In the genomic region with DNA sequence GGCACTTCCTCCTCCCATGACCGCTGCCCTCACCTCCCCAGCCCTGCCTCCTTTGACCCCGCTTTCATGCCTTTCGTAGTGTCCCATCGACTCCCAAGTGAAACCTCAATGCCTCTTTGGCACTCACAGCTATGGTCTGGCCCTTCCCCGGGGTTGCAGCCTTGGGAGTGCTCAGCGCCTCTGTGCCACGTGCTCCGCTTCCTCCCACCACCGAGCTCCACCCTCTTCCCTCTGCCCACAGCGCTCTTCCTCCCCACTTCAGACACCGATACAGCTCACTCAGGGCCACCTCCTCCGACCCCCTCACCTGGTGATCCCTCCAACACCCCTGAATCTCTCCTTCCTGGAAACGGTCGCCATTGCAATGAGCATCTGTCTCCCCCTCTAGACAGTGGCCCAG, we compare ENCODE assay signal across 8 cellular contexts. TPM values are rescaled to one million over a fixed set of nuclear protein-coding genes. Genes with fewer than 3 reads are reported as not detected.
DNase-seq lines count a peak whose midpoint lies in the region; ATAC-seq and TF ChIP-seq lines count a peak whose summit lies in the region.

No MANE protein-coding gene starts in this region.

- DNase-seq in GM23248 = peak; percentile 57
- DNase-seq in activated T-cell treated with anti-CD3 and anti-CD28 coated beads for 48 hours (ENCODE audit: low read depth) = peak; percentile 39
- peak; percentile 74 for DNase-seq in left ventricle myocardium superior
- DNase-seq in stimulated activated CD4-positive, alpha-beta T cell treated with anti-CD3 and anti-CD28 coated beads, Interleukin-4, amount 100 ng/mL, for 48 hours (ENCODE audit: low read depth in 2 of 2) = peak; percentile 26 to 39
- DNase-seq in NCI-H345 (lab: John Stamatoyannopoulos, UW) = no peak
- DNase-seq in DMS 273 treated with DMSO at 0.1 percent for 48 hours (lab: John Stamatoyannopoulos, UW) = no peak
- DNase-seq in PC-3 = no peak

- H3K4me1 ChIP-seq in GM23248 (ENCODE audit: insufficient read depth) = peaks cover 49% of the 10 kb centered on the region
- no peaks in the 10 kb centered on the region for H3K4me1 ChIP-seq in PC-3 (ENCODE audit: insufficient read depth, low read length)

- no peaks in the 10 kb centered on the region for H3K36me3 ChIP-seq in GM23248 (ENCODE audit: low read depth)
- no peaks in the 10 kb centered on the region for H3K36me3 ChIP-seq in PC-3 (ENCODE audit: low read depth, low read length)

- peaks cover 16% of the 10 kb centered on the region for H3F3A ChIP-seq in GM23248 (ENCODE audit: insufficient read depth)
- no peaks in the 10 kb centered on the region for H3F3A ChIP-seq in PC-3 (ENCODE audit: low read length, unreplicated experiment)

- H3K27me3 ChIP-seq in GM23248 (replicated peaks; ENCODE audit: insufficient read depth) = no peaks in the 10 kb centered on the region
- H3K27me3 ChIP-seq in PC-3 (ENCODE audit: low read length) = no peaks in the 10 kb centered on the region

- POLR2A ChIA-PET in PC-3 (lab: Charles Lee; ENCODE audit: unreplicated experiment) = no interaction called here

- WGBS in GM23248 (ENCODE audit: low coverage in 1 of 2, low lambda C conversion rate in 2 of 2, missing lambda C conversion rate in 2 of 2), 2 experiments = 21 to 25% methylated on average over 12 to 14 of the region's 14 CpGs

- intact Hi-C loops in left ventricle myocardium superior (cut with micrococcal nuclease) (no loop called here), PC-3 (cut with micrococcal nuclease) (no loop called here)

- H3K9me2 ChIP-seq in GM23248 (ENCODE audit: insufficient read depth) = no peaks in the 10 kb centered on the region
- no peaks in the 10 kb centered on the region for H3K9me2 ChIP-seq in PC-3 (replicated peaks; ENCODE audit: low read length)

- H3K9ac ChIP-seq in GM23248 (peak overlapping the region; percentile 51), PC-3 (ENCODE audit: low read length) (no peak overlapping the region)

- no TSS peak for BruUV-seq in PC-3 (replicated peaks; lab: Mats Ljungman, UMichigan)

- in situ Hi-C loops in GM23248 (cut with MboI) = no loop called here

- no peaks in the 10 kb centered on the region for H3K9me3 ChIP-seq in GM23248 (ENCODE audit: low read depth)
- H3K9me3 ChIP-seq in PC-3 (ENCODE audit: low read length) = no peaks in the 10 kb centered on the region

- H4K20me1 ChIP-seq in GM23248 (ENCODE audit: insufficient read depth) = no peaks in the 10 kb centered on the region
- no peaks in the 10 kb centered on the region for H4K20me1 ChIP-seq in PC-3 (ENCODE audit: low read length)

- H3K4me3 ChIP-seq in GM23248 (peak overlapping the region; percentile 20; the same call in 1 of the 2 replicates), PC-3 (ENCODE audit: low read length) (no peak overlapping the region)

- H3K79me2 ChIP-seq in GM23248 (ENCODE audit: insufficient read depth) (no peaks in the 10 kb centered on the region), PC-3 (ENCODE audit: low read length) (no peaks in the 10 kb centered on the region)

- ATAC-seq in left ventricle myocardium superior (peak; percentile 55), PC-3 (no peak), GM18517 (IDR thresholded peaks at IDR 0.05; ENCODE audit: unreplicated experiment) (no peak)

- H3K4me2 ChIP-seq in GM23248 (ENCODE audit: unreplicated experiment) (peak overlapping the region; percentile 56), PC-3 (ENCODE audit: low read length) (no peak overlapping the region)

- H3K27ac ChIP-seq in GM23248 (peak overlapping the region; percentile 33; the same call in 1 of the 2 replicates), PC-3 (ENCODE audit: low read length) (no peak overlapping the region)

- CTCF ChIA-PET in PC-3 (lab: Charles Lee) = no interaction called here

- no peak for TF ChIP-seq CTCF in PC-3 (conservative IDR thresholded peaks at IDR 0.05; ENCODE audit: low read depth, low read length)

- peak overlapping the region; percentile 69 for H2AFZ ChIP-seq in GM23248
- H2AFZ ChIP-seq in PC-3 (ENCODE audit: low read length) = no peak overlapping the region

RNA-seq across cellular contexts. Expression of a gene that starts 16.6 kb away (rescaled TPM):
- total RNA-seq in GM23248 (2014; rRNA removed; shearing (Covaris generic)) = not detected in 2 replicates
- not detected in 2 replicates for polyA plus RNA-seq in GM23248 (2016; fragmentation: Nextera tagmentation; extraction: Ambion mirVana)
- total RNA-seq in left ventricle myocardium superior = not detected
- total RNA-seq in PC-3 (2014; rRNA removed) = not detected in 2 replicates

Comparison
In these comparisons a context has a peak if more than half of its experiments do, and no peak if none do; other contexts are left out.
1. DNase-seq: peak in GM23248 (single experiment), activated T-cell treated with anti-CD3 and anti-CD28 coated beads for 48 hours (single experiment), left ventricle myocardium superior (single experiment) and stimulated activated CD4-positive, alpha-beta T cell treated with anti-CD3 and anti-CD28 coated beads, Interleukin-4, amount 100 ng/mL, for 48 hours (2 of 2); none in NCI-H345 (single experiment), DMS 273 treated with DMSO at 0.1 percent for 48 hours (single experiment) and PC-3 (single experiment).